18 cellular contexts compared by ENCODE assay signal in the genomic region with DNA sequence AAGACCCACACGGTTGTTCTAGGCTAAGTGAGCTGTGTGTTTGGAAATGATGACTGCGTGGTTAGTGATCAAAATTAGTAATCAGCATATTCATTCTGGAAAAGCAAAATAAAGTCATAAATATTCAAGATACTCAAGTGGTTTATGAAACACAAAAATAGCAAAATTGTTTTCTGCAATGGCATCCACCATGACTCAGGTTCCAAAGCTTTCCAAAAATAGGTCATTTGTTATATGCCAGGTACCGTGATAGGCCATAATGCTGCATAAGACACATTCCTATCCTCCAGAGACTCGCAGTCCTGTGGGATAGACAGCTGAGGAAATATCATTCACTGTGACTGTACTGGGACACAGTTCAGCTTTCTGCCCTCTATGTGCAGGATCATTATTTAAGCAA. TPM values are rescaled to one million over a fixed set of nuclear protein-coding genes. Genes with fewer than 3 reads are reported as not detected.
DNase-seq lines count a peak whose midpoint lies in the region; ATAC-seq and TF ChIP-seq lines count a peak whose summit lies in the region.
"Had no signal": no experiment of that assay in that cellular context is flagged by ENCODE, and none has a peak within 500 bp of the region (broad histone marks: within the 10 kb centered on the region; RNA-seq: fewer than 3 reads in every experiment).

No MANE protein-coding gene starts in this region.

- H3K27me3 ChIP-seq in left ventricle myocardium inferior (ENCODE audit: low read depth) = no peaks in the 10 kb centered on the region
- H3K27me3 ChIP-seq in PC-9 (ENCODE audit: insufficient read depth, low read depth) = no peaks in the 10 kb centered on the region
- no peaks in the 10 kb centered on the region for H3K27me3 ChIP-seq in vagina
- H3K27me3 ChIP-seq: ascending aorta had no signal

- intact Hi-C loops in left ventricle myocardium inferior (cut with micrococcal nuclease) (no loop called here), Right ventricle myocardium inferior (cut with DNase I) (loop anchor here (5.0 kb wide), 1 partner anchor 64 kb away; no protein-coding TSS in a partner anchor), PC-9 (cut with micrococcal nuclease; ENCODE audit: unreplicated experiment) (loop anchor here (5.0 to 10.0 kb wide), 3 partner anchors 64 to 261 kb away; a partner anchor contains a TSS), vagina (cut with DNase I) (no loop called here)

- ATAC-seq in Right ventricle myocardium inferior (no peak), GM21447 (IDR thresholded peaks at IDR 0.05; ENCODE audit: unreplicated experiment) (no peak), GM19023 (IDR thresholded peaks at IDR 0.05; ENCODE audit: unreplicated experiment) (no peak)
- ATAC-seq: stimulated activated naive CD8-positive, alpha-beta T cell treated with anti-CD3 and anti-CD28 coated beads, Interleukin-15, amount 100 ng/mL, for 72 hours; T-cell had no signal

- POLR2A ChIA-PET in PC-9 (lab: Charles Lee; ENCODE audit: unreplicated experiment) = interaction anchor here (0.7 kb wide), 1 partner anchor 11 kb away, joined by 3 read pairs; no protein-coding TSS in a partner anchor

- H3K9me3 ChIP-seq in left ventricle myocardium inferior (replicated peaks) (no peaks in the 10 kb centered on the region), PC-9 (ENCODE audit: insufficient read depth, low read depth) (no peaks in the 10 kb centered on the region), vagina (no peaks in the 10 kb centered on the region)
- H3K9me3 ChIP-seq: ascending aorta had no signal

- no peaks in the 10 kb centered on the region for H3K9me2 ChIP-seq in PC-9 (ENCODE audit: insufficient read depth)

- BruUV-seq in PC-9 (replicated peaks; lab: Mats Ljungman, UMichigan) = no TSS peak

- CTCF ChIA-PET in PC-9 (lab: Charles Lee) = interaction anchor here (0.6 kb wide), 1 partner anchor 85 kb away, joined by 6 read pairs; no protein-coding TSS in a partner anchor

- H3K4me2 ChIP-seq in PC-9 = 0 out of 2 replicates have a peak overlapping the region, but pooled peaks have one; percentile 3

- H3F3A ChIP-seq in PC-9 (ENCODE audit: insufficient read depth, low read depth) = peaks cover 34% of the 10 kb centered on the region

- H3K79me2 ChIP-seq in PC-9 (ENCODE audit: low read depth) = peaks cover 21% of the 10 kb centered on the region

- H3K36me3 ChIP-seq in left ventricle myocardium inferior (no peaks in the 10 kb centered on the region), PC-9 (ENCODE audit: low read depth) (no peaks in the 10 kb centered on the region), vagina (no peaks in the 10 kb centered on the region)
- H3K36me3 ChIP-seq: ascending aorta had no signal

- peak overlapping the region; percentile 12; the same call in 1 of the 2 replicates for H2AFZ ChIP-seq in PC-9

- no peak for DNase-seq in left ventricle myocardium inferior
- no peak for DNase-seq in Right ventricle myocardium inferior (ENCODE audit: missing footprints)
- DNase-seq in PC-9 = peak in 1 of 2 experiments; percentile 34
- peak; percentile 52 to 65 for DNase-seq in foreskin fibroblast
- no peak for DNase-seq in vagina (ENCODE audit: extremely low spot score in 2 of 2)
- no peak for DNase-seq in T-helper 1 cell
- DNase-seq: activated naive CD4-positive, alpha-beta T cell treated with anti-CD3 and anti-CD28 coated beads, Interleukin-2, amount 50 U/mL, for 16 hours; C1 segment of cervical spinal cord; foreskin melanocyte; NCI-H187 treated with DMSO at 0.1 percent for 48 hours; SHP77 treated with DMSO at 0.1 percent for 48 hours; stimulated activated CD4-positive, alpha-beta T cell treated with anti-CD3 and anti-CD28 coated beads, Interleukin-4, amount 100 ng/mL, for 4 hours; stimulated activated naive CD8-positive, alpha-beta T cell treated with anti-CD3 and anti-CD28 coated beads, Interleukin-15, amount 100 ng/mL, for 72 hours; T-cell had no signal

- TF ChIP-seq POLR2A in vagina (IDR thresholded peaks at IDR 0.05) = no peak

- H4K20me1 ChIP-seq in PC-9 (ENCODE audit: insufficient read depth) = peaks cover under 1% of the 10 kb centered on the region; the same call in 1 of the 2 replicates

- TF ChIP-seq CTCF in left ventricle myocardium inferior (IDR thresholded peaks at IDR 0.05; ENCODE audit: borderline replicate concordance) = no peak
- TF ChIP-seq CTCF in PC-9 (conservative IDR thresholded peaks at IDR 0.05) = no peak
- TF ChIP-seq CTCF in foreskin fibroblast (IDR thresholded peaks at IDR 0.05; ENCODE audit: low read depth, low read length) = no peak
- TF ChIP-seq CTCF in vagina (IDR thresholded peaks at IDR 0.05) = no peak

- H3K4me3 ChIP-seq in left ventricle myocardium inferior (no peak overlapping the region), PC-9 (no peak overlapping the region), foreskin fibroblast (ENCODE audit: low read depth in 1 of 2, low read length in 2 of 2) (no peak overlapping the region), vagina (no peak overlapping the region)
- H3K4me3 ChIP-seq: ascending aorta, lung had no signal

- peak overlapping the region; percentile 55 for H3K27ac ChIP-seq in left ventricle myocardium inferior (replicated peaks)
- peak overlapping the region; percentile 47 for H3K27ac ChIP-seq in PC-9
- H3K27ac ChIP-seq in vagina = no peak overlapping the region
- H3K27ac ChIP-seq: ascending aorta had no signal

- peaks cover 48% of the 10 kb centered on the region for H3K4me1 ChIP-seq in left ventricle myocardium inferior
- peaks cover 27% of the 10 kb centered on the region for H3K4me1 ChIP-seq in PC-9 (replicated peaks; ENCODE audit: insufficient read depth)
- peaks cover 22% of the 10 kb centered on the region for H3K4me1 ChIP-seq in vagina

RNA-seq across cellular contexts. Expression of a gene that starts 2.4 kb away (rescaled TPM):
- total RNA-seq in left ventricle myocardium inferior (13.4 TPM), Right ventricle myocardium inferior (15.4 TPM), PC-9 (2021) (78.5 and 98.3 TPM in 2 replicates), vagina (72.2 TPM)

RNA-seq across cellular contexts. Expression of a gene that starts 7.7 kb away (rescaled TPM):
- total RNA-seq in left ventricle myocardium inferior = 45.0 TPM
- total RNA-seq in Right ventricle myocardium inferior = 52.4 TPM
- 220 and 279 TPM in 2 replicates for total RNA-seq in PC-9 (2021)
- total RNA-seq in vagina = 75.1 TPM

RNA-seq across cellular contexts. Expression of a gene that starts 59.3 kb away (rescaled TPM):
- total RNA-seq in left ventricle myocardium inferior = 144 TPM
- 200 TPM for total RNA-seq in Right ventricle myocardium inferior
- 240 and 266 TPM in 2 replicates for total RNA-seq in PC-9 (2021)
- 17.2 TPM for total RNA-seq in vagina

Comparison
In these comparisons a context has a peak if more than half of its experiments do, and no peak if none do; other contexts are left out.
1. intact Hi-C loops: an anchor here in Right ventricle myocardium inferior (5.0 kb wide) and PC-9 (5.0 to 10.0 kb wide); none called in left ventricle myocardium inferior and vagina.
2. DNase-seq: peak in foreskin fibroblast (2 of 2); none in left ventricle myocardium inferior (single experiment), Right ventricle myocardium inferior (single experiment), vagina (0 of 2) and T-helper 1 cell (0 of 5).